In the genomic region with DNA sequence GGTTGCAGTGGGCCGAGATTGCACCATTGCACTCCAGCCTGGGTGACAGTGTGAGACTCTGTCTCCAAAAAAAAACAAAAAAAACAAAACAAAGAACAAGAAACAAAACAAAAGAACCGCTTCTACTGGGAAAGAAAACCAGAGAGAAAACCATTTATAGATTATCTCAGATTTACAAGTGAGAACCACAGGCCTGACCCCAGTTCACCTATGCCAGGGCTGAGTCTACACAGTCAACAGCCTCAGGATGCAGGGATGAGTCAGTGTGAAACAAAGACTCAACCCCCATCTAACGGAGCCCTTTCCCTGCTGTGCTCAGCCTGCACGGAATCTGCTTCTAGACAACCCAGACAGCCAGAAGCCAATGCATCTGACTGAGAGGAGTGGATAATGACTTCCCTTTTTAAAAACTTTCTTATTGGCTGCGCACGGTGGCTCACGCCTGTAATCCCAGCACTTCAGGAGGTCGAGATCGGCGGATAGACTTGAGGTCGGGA, we compare ENCODE assay signal across 7 cellular contexts. TPM values are rescaled to one million over a fixed set of nuclear protein-coding genes. Genes with fewer than 3 reads are reported as not detected.
DNase-seq lines count a peak whose midpoint lies in the region; ATAC-seq and TF ChIP-seq lines count a peak whose summit lies in the region.

No MANE protein-coding gene starts in this region.

- no peaks in the 10 kb centered on the region for H3K36me3 ChIP-seq in smooth muscle cell (ENCODE audit: low read depth)

- no peak for TF ChIP-seq CTCF in smooth muscle cell (IDR thresholded peaks at IDR 0.05; ENCODE audit: borderline replicate concordance, insufficient read depth, poor library complexity, severe bottlenecking)

- peak; percentile 91 for DNase-seq in astrocyte of the hippocampus (ENCODE audit: low read depth, low spot score)
- no peak for DNase-seq in smooth muscle cell (lab: John Stamatoyannopoulos, UW; ENCODE audit: unreplicated experiment)
- no peak for DNase-seq in SKM-1 (lab: John Stamatoyannopoulos, UW; ENCODE audit: unreplicated experiment)
- no peak for DNase-seq in putamen (ENCODE audit: low spot score)

- peak; percentile 75 for ATAC-seq in GM19035 (IDR thresholded peaks at IDR 0.05; ENCODE audit: unreplicated experiment)
- ATAC-seq in HG03060 (IDR thresholded peaks at IDR 0.05; ENCODE audit: low read depth, unreplicated experiment), result peak; percentile 70
- peak; percentile 90 for ATAC-seq in SK-N-SH treated with all-trans-retinoic acid at 6 μM for 48 hours

- H3K4me2 ChIP-seq in smooth muscle cell, result peak overlapping the region; percentile 9

- H3K27me3 ChIP-seq in smooth muscle cell (ENCODE audit: low read depth), result no peaks in the 10 kb centered on the region

- peak overlapping the region; percentile 11 for H3K9ac ChIP-seq in smooth muscle cell (ENCODE audit: low read depth)

- no peaks in the 10 kb centered on the region for H3K4me1 ChIP-seq in smooth muscle cell (ENCODE audit: low read depth)

- peaks cover 5% of the 10 kb centered on the region for H4K20me1 ChIP-seq in smooth muscle cell (ENCODE audit: low read depth)

- H3K4me3 ChIP-seq in smooth muscle cell, result no peak overlapping the region

- H3K27ac ChIP-seq in smooth muscle cell (ENCODE audit: low read depth), result peak overlapping the region; percentile 71

- WGBS in smooth muscle cell (ENCODE audit: low lambda C conversion rate), result 52% methylated on average over 11 of the region's 11 CpGs

- H3K79me2 ChIP-seq in smooth muscle cell (ENCODE audit: low read depth), result no peaks in the 10 kb centered on the region

- no peak overlapping the region for H2AFZ ChIP-seq in smooth muscle cell (ENCODE audit: low read depth)

- peaks cover 6% of the 10 kb centered on the region for H3F3A ChIP-seq in smooth muscle cell (ENCODE audit: low read depth)

- H3K9me3 ChIP-seq in smooth muscle cell (replicated peaks; ENCODE audit: low read depth), result no peaks in the 10 kb centered on the region

TF ChIP-seq in SK-N-SH treated with all-trans-retinoic acid at 6 μM for 48 hours, 23 proteins besides CTCF, POLR2A, EP300 and RAD21:
- TF ChIP-seq CSDC2 (CRISPR knock-in tag; IDR thresholded peaks at IDR 0.05) (no peak), ZFP3 (CRISPR knock-in tag; IDR thresholded peaks at IDR 0.05) (0 out of 2 replicates have a peak, but pooled peaks have one; percentile 67)

RNA-seq across cellular contexts. Expression of a gene that starts 25.5 kb away (rescaled TPM):
- total RNA-seq in smooth muscle cell, result 376 and 417 TPM in 2 replicates
- 300 and 324 TPM in 2 replicates for polyA plus RNA-seq in smooth muscle cell
